Comparison of ENCODE assay signal across 1 cellular context in genomic region chr22:20955548-20955947, GRCh38.
TF ChIP-seq lines count a peak whose summit lies in the region.

No MANE protein-coding gene starts in this region.

TF ChIP-seq in K562, 482 proteins besides CTCF, POLR2A, EP300 and RAD21 (continued from another document):
- TF ChIP-seq CHD7 (IDR thresholded peaks at IDR 0.05; ENCODE audit: low read depth, low read length): no peak
- no peak for TF ChIP-seq NFYB (IDR thresholded peaks at IDR 0.05; ENCODE audit: extremely low read depth, insufficient read length)
- TF ChIP-seq ZNF282 (CRISPR knock-in tag; IDR thresholded peaks at IDR 0.05): no peak
- TF ChIP-seq DIDO1 (tag; IDR thresholded peaks at IDR 0.05; ENCODE audit: low read depth): no peak
- no peak for TF ChIP-seq RFX5 (IDR thresholded peaks at IDR 0.05; ENCODE audit: low read depth, low read length)
- TF ChIP-seq ZBTB17 (CRISPR knock-in tag; IDR thresholded peaks at IDR 0.05): no peak
TF ChIP-seq in K562: peak in this region for 28.
